In the genomic region with DNA sequence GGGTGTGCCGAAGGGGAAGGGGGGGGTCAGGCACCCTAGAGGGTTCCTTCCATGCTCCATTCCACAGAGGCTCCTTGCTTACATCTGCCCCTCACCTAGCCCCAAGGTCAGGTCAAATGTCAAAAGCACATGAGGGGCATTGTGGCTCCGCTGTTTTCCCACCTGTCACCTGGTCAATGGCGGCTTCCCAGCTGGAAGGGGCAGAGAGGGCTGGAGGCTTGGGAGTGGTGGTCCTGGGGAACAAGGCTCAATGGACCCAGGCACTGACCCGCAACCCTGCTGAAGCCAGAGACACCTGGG, we compare ENCODE assay signal across 17 cellular contexts.
"Had no signal": no experiment of that assay in that cellular context is flagged by ENCODE, and none has a peak within 500 bp of the region (broad histone marks: within the 10 kb centered on the region; RNA-seq: fewer than 3 reads in every experiment).

No MANE protein-coding gene starts in this region.

- H3K79me2 ChIP-seq: parathyroid adenoma had no signal

- H3K36me3 ChIP-seq: cardiac muscle cell, neural progenitor cell, uterus had no signal

- H3K4me2 ChIP-seq: neural progenitor cell, smooth muscle cell had no signal

- H3K27ac ChIP-seq: cardiac muscle cell, foreskin keratinocyte, neural progenitor cell, parathyroid adenoma, uterus, VCaP had no signal

- DNase-seq: activated naive CD8-positive, alpha-beta T cell treated with anti-CD3 and anti-CD28 coated beads, Interleukin-2, amount 10 ng/mL, durations not matched to agents 7 days and 5 days; amygdala; foreskin keratinocyte; glutamatergic neuron; hippocampal formation; T-helper 17 cell had no signal

- ATAC-seq: left ventricle myocardium superior; sciatic nerve; stimulated activated effector memory CD8-positive, alpha-beta T cell treated with anti-CD3 and anti-CD28 coated beads, Interleukin-12 subunit alpha, Interleukin-12 subunit beta, amount 100 ng/mL, for 72 hours; T-helper 17 cell had no signal

- H3K4me1 ChIP-seq: foreskin keratinocyte, parathyroid adenoma, uterus had no signal

- H2AFZ ChIP-seq: neural progenitor cell, parathyroid adenoma had no signal

- H3K4me3 ChIP-seq: cardiac muscle cell, neural progenitor cell, smooth muscle cell, uterus had no signal

- H3K27me3 ChIP-seq: cardiac muscle cell, neural progenitor cell, uterus had no signal

- FAIRE-seq: colon, keratinocyte had no signal

- H3K9ac ChIP-seq: neural progenitor cell, parathyroid adenoma had no signal
